ENCODE assay signal across 20 cellular contexts in the genomic region with DNA sequence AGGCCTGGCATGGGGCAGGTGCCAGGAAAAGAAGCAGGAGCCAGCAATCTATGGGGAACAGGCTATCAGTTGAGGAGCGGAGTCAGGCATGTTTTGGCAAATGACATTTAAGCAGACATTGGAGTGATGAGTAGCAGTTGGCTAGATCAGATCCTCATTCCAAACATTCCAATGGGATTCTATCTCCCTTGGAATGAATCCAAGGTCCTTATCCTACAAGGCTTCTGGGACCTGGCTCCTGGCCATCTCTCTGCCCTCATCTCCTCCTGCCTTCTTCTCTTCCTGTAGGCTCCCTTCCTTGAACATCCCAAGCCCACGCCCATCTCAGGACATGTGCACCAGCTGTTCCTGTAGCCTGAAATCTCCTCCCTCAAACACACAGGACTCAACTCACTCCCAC.
DNase-seq lines count a peak whose midpoint lies in the region; ATAC-seq, FAIRE-seq and TF ChIP-seq lines count a peak whose summit lies in the region.
"Had no signal": no experiment of that assay in that cellular context is flagged by ENCODE, and none has a peak within 500 bp of the region (broad histone marks: within the 10 kb centered on the region; RNA-seq: fewer than 3 reads in every experiment).

No MANE protein-coding gene starts in this region.

- POLR2A ChIA-PET in A549 (lab: Yijun Ruan, JAX) = no interaction called here
- POLR2A ChIA-PET in CD4-positive, alpha-beta memory T cell (lab: Charles Lee; ENCODE audit: partially characterized antibody) = no interaction called here

- intact Hi-C loops in CD4-positive, alpha-beta memory T cell (cut with micrococcal nuclease) = no loop called here
- intact Hi-C loops in pancreas (cut with DNase I) = no loop called here

- no peaks in the 10 kb centered on the region for H3K9me2 ChIP-seq in hepatocyte (replicated peaks; ENCODE audit: insufficient read depth)

- no peak for TF ChIP-seq RAD21 in A549 (conservative IDR thresholded peaks at IDR 0.05 in 1 of 2, IDR thresholded peaks at IDR 0.05 in 1 of 2)

- no peak overlapping the region for H2AFZ ChIP-seq in hepatocyte

- TF ChIP-seq POLR2A in A549 (IDR thresholded peaks at IDR 0.05; ENCODE audit: low read length) = no peak

- FAIRE-seq in A549 (lab: Jason Lieb, UNC) (no peak), pancreas (lab: Jason Lieb, UNC) (no peak)
- FAIRE-seq: GM12878, kidney had no signal

- WGBS in A549 (ENCODE audit: missing lambda C conversion rate) = 74% methylated on average over 2 of the region's 2 CpGs
- 79% methylated on average over 2 of the region's 2 CpGs for WGBS in hepatocyte (ENCODE audit: low lambda C conversion rate, missing lambda C conversion rate)
- 72 to 80% methylated on average over 2 of the region's 2 CpGs for WGBS in pancreas, 2 donors

- H3K27ac ChIP-seq in A549 = peak overlapping the region; percentile 42 to 48; a peak in 3 of 6 replicates
- no peak overlapping the region for H3K27ac ChIP-seq in hepatocyte
- no peak overlapping the region for H3K27ac ChIP-seq in CD4-positive, alpha-beta memory T cell (ENCODE audit: low read depth, low read length)
- H3K27ac ChIP-seq in pancreas = no peak overlapping the region
- H3K27ac ChIP-seq: tibial nerve had no signal

- peaks cover 8 to 10% of the 10 kb centered on the region in 2 donors for H3K27me3 Mint-ChIP-seq in CD4-positive, alpha-beta memory T cell

- no peaks in the 10 kb centered on the region for H3K27me3 ChIP-seq in hepatocyte
- no peaks in the 10 kb centered on the region for H3K27me3 ChIP-seq in CD4-positive, alpha-beta memory T cell (ENCODE audit: insufficient read depth, low read length)
- peaks cover 0 to 4% (median 0%) of the 10 kb centered on the region in 4 donors for H3K27me3 ChIP-seq in pancreas
- H3K27me3 ChIP-seq: tibial nerve had no signal

- H3K27ac Mint-ChIP-seq in CD4-positive, alpha-beta memory T cell = no peak overlapping the region
- H3K27ac Mint-ChIP-seq: CD4-positive, alpha-beta T cell; IgD-negative memory B cell had no signal

- H3K4me3 ChIP-seq in A549 (no peak overlapping the region), hepatocyte (no peak overlapping the region), pancreas (no peak overlapping the region)
- no peak overlapping the region for H3K4me3 ChIP-seq in CD4-positive, alpha-beta memory T cell (ENCODE audit: low read length in 2 of 2)
- H3K4me3 ChIP-seq: GM12878, HAP-1, tibial nerve had no signal

- TF ChIP-seq CTCF in A549 (IDR thresholded peaks at IDR 0.05) = no peak
- no peak for TF ChIP-seq CTCF in hepatocyte (IDR thresholded peaks at IDR 0.05; ENCODE audit: poor library complexity)
- no peak for TF ChIP-seq CTCF in pancreas (IDR thresholded peaks at IDR 0.05)

- TF ChIP-seq EP300 in A549 (IDR thresholded peaks at IDR 0.05) = no peak

- ATAC-seq in A549 = peak; percentile 24 to 58; a peak in 3 of 6 replicates
- peak; percentile 24; the same call in 2 of the 3 replicates for ATAC-seq in SK-N-SH treated with all-trans-retinoic acid at 6 μM for 48 hours
- ATAC-seq in GM19328 (IDR thresholded peaks at IDR 0.05; ENCODE audit: unreplicated experiment) = no peak
- no peak for ATAC-seq in pancreas
- ATAC-seq: GM12878, sciatic nerve had no signal

- peaks cover 0 to 2% (median 0%) of the 10 kb centered on the region in 8 donors for H3K9me3 Mint-ChIP-seq in CD4-positive, alpha-beta memory T cell
- H3K9me3 Mint-ChIP-seq: CD4-positive, alpha-beta T cell had no signal

- no peaks in the 10 kb centered on the region for H3K9me3 ChIP-seq in A549
- H3K9me3 ChIP-seq in hepatocyte (ENCODE audit: low read depth) = no peaks in the 10 kb centered on the region
- H3K9me3 ChIP-seq in CD4-positive, alpha-beta memory T cell (ENCODE audit: control insufficient read depth in 1 of 2, low read length in 2 of 2) = no peaks in the 10 kb centered on the region
- no peaks in the 10 kb centered on the region for H3K9me3 ChIP-seq in pancreas
- H3K9me3 ChIP-seq: HAP-1, tibial nerve had no signal

- no peaks in the 10 kb centered on the region for H4K20me1 ChIP-seq in hepatocyte (ENCODE audit: insufficient read depth, poor library complexity, severe bottlenecking)

- H3K4me1 Mint-ChIP-seq in CD4-positive, alpha-beta memory T cell = peaks cover 0 to 2% (median 0%) of the 10 kb centered on the region in 4 donors
- H3K4me1 Mint-ChIP-seq: IgD-negative memory B cell had no signal

- no peaks in the 10 kb centered on the region for H3K36me3 ChIP-seq in hepatocyte (replicated peaks; ENCODE audit: insufficient read depth, low read depth)
- no peaks in the 10 kb centered on the region for H3K36me3 ChIP-seq in CD4-positive, alpha-beta memory T cell (ENCODE audit: insufficient read depth, low read length)
- no peaks in the 10 kb centered on the region for H3K36me3 ChIP-seq in pancreas
- H3K36me3 ChIP-seq: HAP-1, tibial nerve had no signal

- H3K79me2 ChIP-seq in hepatocyte = no peaks in the 10 kb centered on the region

- peak overlapping the region in 1 of 8 donors; percentile 16 for H3K4me3 Mint-ChIP-seq in CD4-positive, alpha-beta memory T cell
- H3K4me3 Mint-ChIP-seq: CD4-positive, alpha-beta T cell had no signal

- DNase-seq in A549 (ENCODE audit: low read depth in 1 of 2, low spot score in 1 of 2) (peak in 1 of 2 experiments; percentile 65), LoVo (ENCODE audit: low spot score) (peak; percentile 28), hepatocyte (ENCODE audit: low spot score) (peak; percentile 36), GF-D8 (lab: John Stamatoyannopoulos, UW) (no peak), pancreas (no peak)
- DNase-seq in CD4-positive, alpha-beta memory T cell = no peak
- DNase-seq: activated effector memory CD4-positive, alpha-beta T cell treated with anti-CD3 and anti-CD28 coated beads, Interleukin-2, amount 50 U/mL, for 16 hours; anterior cingulate cortex; CD4-positive, alpha-beta T cell; kidney; NCI-H1417 treated with DMSO at 0.1 percent for 48 hours; NCI-H510A; stimulated activated CD4-positive, alpha-beta T cell treated with anti-CD3 and anti-CD28 coated beads, Interleukin-4, amount 100 ng/mL, for 1 hour had no signal

- H3K4me2 ChIP-seq in A549 (no peak overlapping the region), hepatocyte (no peak overlapping the region)

- no peaks in the 10 kb centered on the region for H3K36me3 Mint-ChIP-seq in CD4-positive, alpha-beta memory T cell
- H3K36me3 Mint-ChIP-seq: IgD-negative memory B cell had no signal

- H3K4me1 ChIP-seq in A549 = 0 out of 3 replicates have a peak, but pooled peaks cover 11% of the 10 kb centered on the region
- no peaks in the 10 kb centered on the region for H3K4me1 ChIP-seq in hepatocyte (ENCODE audit: insufficient read depth)
- H3K4me1 ChIP-seq in CD4-positive, alpha-beta memory T cell (ENCODE audit: insufficient read depth, low read length) = no peaks in the 10 kb centered on the region
- no peaks in the 10 kb centered on the region for H3K4me1 ChIP-seq in pancreas
- H3K4me1 ChIP-seq: HAP-1, tibial nerve had no signal

- CTCF ChIA-PET in A549 (lab: Yijun Ruan, JAX) = no interaction called here
- CTCF ChIA-PET in CD4-positive, alpha-beta memory T cell (lab: Charles Lee; ENCODE audit: partially characterized antibody) = no interaction called here

TF ChIP-seq in A549, 52 proteins besides CTCF, POLR2A, EP300 and RAD21 (continues in another document):
- TF ChIP-seq RFX5 (IDR thresholded peaks at IDR 0.05) (no peak), EHMT2 (IDR thresholded peaks at IDR 0.05; ENCODE audit: low read depth) (no peak), CEBPB (IDR thresholded peaks at IDR 0.05) (no peak), EHF (CRISPR knock-in tag; IDR thresholded peaks at IDR 0.05) (no peak), FOXS1 (CRISPR knock-in tag; IDR thresholded peaks at IDR 0.05) (no peak), HOXB13 (CRISPR knock-in tag; IDR thresholded peaks at IDR 0.05; ENCODE audit: low read depth) (no peak), NFE2L2 (conservative IDR thresholded peaks at IDR 0.05; ENCODE audit: low read length) (no peak), ZSCAN20 (CRISPR knock-in tag; IDR thresholded peaks at IDR 0.05) (no peak)
- TF ChIP-seq, protein P1, sequence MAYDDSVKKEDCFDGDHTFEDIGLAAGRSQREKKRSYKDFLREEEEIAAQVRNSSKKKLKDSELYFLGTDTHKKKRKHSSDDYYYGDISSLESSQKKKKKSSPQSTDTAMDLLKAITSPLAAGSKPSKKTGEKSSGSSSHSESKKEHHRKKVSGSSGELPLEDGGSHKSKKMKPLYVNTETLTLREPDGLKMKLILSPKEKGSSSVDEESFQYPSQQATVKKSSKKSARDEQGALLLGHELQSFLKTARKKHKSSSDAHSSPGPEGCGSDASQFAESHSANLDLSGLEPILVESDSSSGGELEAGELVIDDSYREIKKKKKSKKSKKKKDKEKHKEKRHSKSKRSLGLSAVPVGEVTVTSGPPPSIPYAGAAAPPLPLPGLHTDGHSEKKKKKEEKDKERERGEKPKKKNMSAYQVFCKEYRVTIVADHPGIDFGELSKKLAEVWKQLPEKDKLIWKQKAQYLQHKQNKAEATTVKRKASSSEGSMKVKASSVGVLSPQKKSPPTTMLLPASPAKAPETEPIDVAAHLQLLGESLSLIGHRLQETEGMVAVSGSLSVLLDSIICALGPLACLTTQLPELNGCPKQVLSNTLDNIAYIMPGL (CRISPR knock-in tag; IDR thresholded peaks at IDR 0.05; ENCODE audit: borderline replicate concordance) = no peak

TF ChIP-seq in SK-N-SH treated with all-trans-retinoic acid at 6 μM for 48 hours, 23 proteins besides CTCF, POLR2A, EP300 and RAD21:
- TF ChIP-seq ARNTL (CRISPR knock-in tag; IDR thresholded peaks at IDR 0.05; ENCODE audit: borderline replicate concordance, low read depth) = no peak
- TF ChIP-seq TCF4 (CRISPR knock-in tag; IDR thresholded peaks at IDR 0.05; ENCODE audit: borderline replicate concordance) = no peak
- TF ChIP-seq, protein P2, sequence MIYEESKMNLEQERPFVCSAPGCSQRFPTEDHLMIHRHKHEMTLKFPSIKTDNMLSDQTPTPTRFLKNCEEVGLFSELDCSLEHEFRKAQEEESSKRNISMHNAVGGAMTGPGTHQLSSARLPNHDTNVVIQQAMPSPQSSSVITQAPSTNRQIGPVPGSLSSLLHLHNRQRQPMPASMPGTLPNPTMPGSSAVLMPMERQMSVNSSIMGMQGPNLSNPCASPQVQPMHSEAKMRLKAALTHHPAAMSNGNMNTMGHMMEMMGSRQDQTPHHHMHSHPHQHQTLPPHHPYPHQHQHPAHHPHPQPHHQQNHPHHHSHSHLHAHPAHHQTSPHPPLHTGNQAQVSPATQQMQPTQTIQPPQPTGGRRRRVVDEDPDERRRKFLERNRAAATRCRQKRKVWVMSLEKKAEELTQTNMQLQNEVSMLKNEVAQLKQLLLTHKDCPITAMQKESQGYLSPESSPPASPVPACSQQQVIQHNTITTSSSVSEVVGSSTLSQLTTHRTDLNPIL (CRISPR knock-in tag; IDR thresholded peaks at IDR 0.05; ENCODE audit: low read depth) = no peak
- TF ChIP-seq ISL1 (CRISPR knock-in tag; IDR thresholded peaks at IDR 0.05) = 0 out of 2 replicates have a peak, but pooled peaks have one; percentile 19
- TF ChIP-seq ZC3H10 (CRISPR knock-in tag; IDR thresholded peaks at IDR 0.05) = no peak

Comparison
In these comparisons a context has a peak if more than half of its experiments do, and no peak if none do; other contexts are left out.
1. ATAC-seq: peak in A549 (2 of 2) and SK-N-SH treated with all-trans-retinoic acid at 6 μM for 48 hours (single experiment); none in GM19328 (single experiment) and pancreas (0 of 4).
2. DNase-seq: peak in LoVo (single experiment) and hepatocyte (single experiment); none in GF-D8 (single experiment), CD4-positive, alpha-beta memory T cell (0 of 5) and pancreas (0 of 6).
3. H3K27ac ChIP-seq: peak in A549 (2 of 2); none in hepatocyte (single experiment), CD4-positive, alpha-beta memory T cell (single experiment) and pancreas (0 of 4).